ENCODE assay signal across 1 cellular context in genomic region chr16:57192720-57193486, GRCh38.
A peak's percentile ranks its signal among the peaks of the same experiment; 100 is the strongest.
TF ChIP-seq lines count a peak whose summit lies in the region.

No MANE protein-coding gene starts in this region.

TF ChIP-seq in K562, 482 proteins besides CTCF, POLR2A, EP300 and RAD21:
- TF ChIP-seq, protein P1, sequence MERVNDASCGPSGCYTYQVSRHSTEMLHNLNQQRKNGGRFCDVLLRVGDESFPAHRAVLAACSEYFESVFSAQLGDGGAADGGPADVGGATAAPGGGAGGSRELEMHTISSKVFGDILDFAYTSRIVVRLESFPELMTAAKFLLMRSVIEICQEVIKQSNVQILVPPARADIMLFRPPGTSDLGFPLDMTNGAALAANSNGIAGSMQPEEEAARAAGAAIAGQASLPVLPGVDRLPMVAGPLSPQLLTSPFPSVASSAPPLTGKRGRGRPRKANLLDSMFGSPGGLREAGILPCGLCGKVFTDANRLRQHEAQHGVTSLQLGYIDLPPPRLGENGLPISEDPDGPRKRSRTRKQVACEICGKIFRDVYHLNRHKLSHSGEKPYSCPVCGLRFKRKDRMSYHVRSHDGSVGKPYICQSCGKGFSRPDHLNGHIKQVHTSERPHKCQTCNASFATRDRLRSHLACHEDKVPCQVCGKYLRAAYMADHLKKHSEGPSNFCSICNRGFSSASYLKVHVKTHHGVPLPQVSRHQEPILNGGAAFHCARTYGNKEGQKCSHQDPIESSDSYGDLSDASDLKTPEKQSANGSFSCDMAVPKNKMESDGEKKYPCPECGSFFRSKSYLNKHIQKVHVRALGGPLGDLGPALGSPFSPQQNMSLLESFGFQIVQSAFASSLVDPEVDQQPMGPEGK (CRISPR knock-in tag; IDR thresholded peaks at IDR 0.05; ENCODE audit: borderline replicate concordance), result no peak
- peak; percentile 24; the same call in 1 of the 2 replicates for TF ChIP-seq CEBPB (tag; IDR thresholded peaks at IDR 0.05)
